16 cellular contexts compared by ENCODE assay signal in the genomic region with DNA sequence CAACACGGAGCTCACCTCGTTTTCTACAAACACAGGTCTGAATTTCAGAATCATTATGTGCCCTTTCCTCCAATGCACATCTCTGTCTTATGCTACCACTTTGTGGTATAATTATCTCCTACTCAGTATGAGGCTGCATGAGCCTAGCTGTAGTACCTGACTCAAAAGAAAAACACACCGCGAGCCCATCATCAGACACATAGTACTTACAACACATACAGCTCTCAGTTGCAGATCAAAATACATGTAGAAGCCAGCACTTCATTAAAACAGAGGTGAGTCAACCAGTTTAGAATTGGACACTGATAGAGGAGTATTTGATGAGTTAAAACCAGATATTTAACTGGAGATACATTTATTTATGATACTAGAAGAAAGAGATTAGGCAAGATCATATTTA. TPM values are rescaled to one million over a fixed set of nuclear protein-coding genes. Genes with fewer than 3 reads are reported as not detected.
DNase-seq lines count a peak whose midpoint lies in the region; ATAC-seq and TF ChIP-seq lines count a peak whose summit lies in the region.
"Had no signal": no experiment of that assay in that cellular context is flagged by ENCODE, and none has a peak within 500 bp of the region (broad histone marks: within the 10 kb centered on the region; RNA-seq: fewer than 3 reads in every experiment).

No MANE protein-coding gene starts in this region.

- no peak for DNase-seq in activated naive CD8-positive, alpha-beta T cell treated with anti-CD3 and anti-CD28 coated beads, Interleukin-2, amount 50 U/mL, for 24 hours
- DNase-seq in NCI-H748 (lab: John Stamatoyannopoulos, UW; ENCODE audit: unreplicated experiment) (peak; percentile 34), chondrocyte (ENCODE audit: low spot score) (no peak), type B pancreatic cell (ENCODE audit: extremely low spot score, unreplicated experiment) (no peak)
- DNase-seq in activated CD8-positive, alpha-beta memory T cell treated with anti-CD3 and anti-CD28 coated beads, Interleukin-2, amount 10 ng/mL, durations not matched to agents 7 days and 5 days, result no peak
- DNase-seq: activated naive CD8-positive, alpha-beta T cell treated with anti-CD3 and anti-CD28 coated beads for 36 hours; DMS 273 treated with DMSO at 0.1 percent for 48 hours; HCEC 1CT; NCI-H2029; NCI-H774; nucleus accumbens; SK-N-SH; stimulated activated CD4-positive, alpha-beta T cell treated with anti-CD3 and anti-CD28 coated beads, Interleukin-2, amount 100 ng/mL, for 24 hours had no signal

- no peak for TF ChIP-seq CTCF in chondrocyte (IDR thresholded peaks at IDR 0.05)
- no peak for TF ChIP-seq CTCF in type B pancreatic cell (conservative IDR thresholded peaks at IDR 0.05)

- peak overlapping the region; percentile 44 for H3K4me3 Mint-ChIP-seq in activated naive CD8-positive, alpha-beta T cell
- no peak overlapping the region for H3K4me3 Mint-ChIP-seq in activated naive CD8-positive, alpha-beta T cell treated with anti-CD3 and anti-CD28 coated beads, Interleukin-2, amount 50 U/mL, for 24 hours
- H3K4me3 Mint-ChIP-seq in chondrocyte (ENCODE audit: unreplicated experiment), result no peak overlapping the region
- peak overlapping the region; percentile 86 for H3K4me3 Mint-ChIP-seq in type B pancreatic cell
- no peak overlapping the region for H3K4me3 Mint-ChIP-seq in activated CD8-positive, alpha-beta memory T cell treated with anti-CD3 and anti-CD28 coated beads, Interleukin-2, amount 10 ng/mL, durations not matched to agents 7 days and 5 days

- H3K27me3 Mint-ChIP-seq in activated naive CD8-positive, alpha-beta T cell, result peaks cover 17% of the 10 kb centered on the region
- peaks cover 22% of the 10 kb centered on the region for H3K27me3 Mint-ChIP-seq in activated naive CD8-positive, alpha-beta T cell treated with anti-CD3 and anti-CD28 coated beads, Interleukin-2, amount 50 U/mL, for 24 hours
- H3K27me3 Mint-ChIP-seq in chondrocyte (ENCODE audit: low read depth), result no peaks in the 10 kb centered on the region
- peaks cover 10% of the 10 kb centered on the region for H3K27me3 Mint-ChIP-seq in type B pancreatic cell
- peaks cover 45% of the 10 kb centered on the region for H3K27me3 Mint-ChIP-seq in activated CD8-positive, alpha-beta memory T cell treated with anti-CD3 and anti-CD28 coated beads, Interleukin-2, amount 10 ng/mL, durations not matched to agents 7 days and 5 days

- H3K36me3 Mint-ChIP-seq in activated naive CD8-positive, alpha-beta T cell, result no peaks in the 10 kb centered on the region
- H3K36me3 Mint-ChIP-seq in activated naive CD8-positive, alpha-beta T cell treated with anti-CD3 and anti-CD28 coated beads, Interleukin-2, amount 50 U/mL, for 24 hours (ENCODE audit: low read depth), result no peaks in the 10 kb centered on the region
- H3K36me3 Mint-ChIP-seq in chondrocyte (ENCODE audit: low read depth) (no peaks in the 10 kb centered on the region), type B pancreatic cell (no peaks in the 10 kb centered on the region)
- no peaks in the 10 kb centered on the region for H3K36me3 Mint-ChIP-seq in activated CD8-positive, alpha-beta memory T cell treated with anti-CD3 and anti-CD28 coated beads, Interleukin-2, amount 10 ng/mL, durations not matched to agents 7 days and 5 days
- H3K36me3 Mint-ChIP-seq: activated naive CD8-positive, alpha-beta T cell treated with anti-CD3 and anti-CD28 coated beads for 36 hours had no signal

- no peak overlapping the region for H3K27ac Mint-ChIP-seq in activated naive CD8-positive, alpha-beta T cell
- no peak overlapping the region for H3K27ac Mint-ChIP-seq in activated naive CD8-positive, alpha-beta T cell treated with anti-CD3 and anti-CD28 coated beads, Interleukin-2, amount 50 U/mL, for 24 hours
- H3K27ac Mint-ChIP-seq in chondrocyte (ENCODE audit: unreplicated experiment) (peak overlapping the region; percentile 68), type B pancreatic cell (peak overlapping the region; percentile 9)
- H3K27ac Mint-ChIP-seq in activated CD8-positive, alpha-beta memory T cell treated with anti-CD3 and anti-CD28 coated beads, Interleukin-2, amount 10 ng/mL, durations not matched to agents 7 days and 5 days, result no peak overlapping the region
- H3K27ac Mint-ChIP-seq: activated naive CD8-positive, alpha-beta T cell treated with anti-CD3 and anti-CD28 coated beads for 36 hours had no signal

- H3K4me1 Mint-ChIP-seq in activated naive CD8-positive, alpha-beta T cell (ENCODE audit: low read depth), result peaks cover 7% of the 10 kb centered on the region
- peaks cover 11% of the 10 kb centered on the region for H3K4me1 Mint-ChIP-seq in activated naive CD8-positive, alpha-beta T cell treated with anti-CD3 and anti-CD28 coated beads, Interleukin-2, amount 50 U/mL, for 24 hours
- H3K4me1 Mint-ChIP-seq in chondrocyte (ENCODE audit: low read depth) (peaks cover 28% of the 10 kb centered on the region), type B pancreatic cell (ENCODE audit: unreplicated experiment) (peaks cover 14% of the 10 kb centered on the region)
- H3K4me1 Mint-ChIP-seq in activated CD8-positive, alpha-beta memory T cell treated with anti-CD3 and anti-CD28 coated beads, Interleukin-2, amount 10 ng/mL, durations not matched to agents 7 days and 5 days, result peaks cover 18% of the 10 kb centered on the region

- CTCF ChIA-PET in activated CD8-positive, alpha-beta memory T cell treated with anti-CD3 and anti-CD28 coated beads, Interleukin-2, amount 10 ng/mL, durations not matched to agents 7 days and 5 days (lab: Charles Lee), result interaction anchor here (0.9 kb wide), 1 partner anchor 25 kb away, joined by 3 read pairs; no protein-coding TSS in a partner anchor

- no peak for ATAC-seq in activated naive CD8-positive, alpha-beta T cell treated with anti-CD3 and anti-CD28 coated beads, Interleukin-2, amount 50 U/mL, for 24 hours
- ATAC-seq in activated CD8-positive, alpha-beta memory T cell treated with anti-CD3 and anti-CD28 coated beads, Interleukin-2, amount 10 ng/mL, durations not matched to agents 7 days and 5 days, result no peak
- ATAC-seq in HG02642 (IDR thresholded peaks at IDR 0.05; ENCODE audit: poor library complexity, unreplicated experiment), result no peak
- ATAC-seq: sciatic nerve had no signal

- no peaks in the 10 kb centered on the region for H3K9me3 Mint-ChIP-seq in activated naive CD8-positive, alpha-beta T cell (ENCODE audit: low read depth)
- H3K9me3 Mint-ChIP-seq in activated naive CD8-positive, alpha-beta T cell treated with anti-CD3 and anti-CD28 coated beads, Interleukin-2, amount 50 U/mL, for 24 hours, result no peaks in the 10 kb centered on the region
- no peaks in the 10 kb centered on the region for H3K9me3 Mint-ChIP-seq in chondrocyte (ENCODE audit: low read depth)
- no peaks in the 10 kb centered on the region for H3K9me3 Mint-ChIP-seq in type B pancreatic cell
- no peaks in the 10 kb centered on the region for H3K9me3 Mint-ChIP-seq in activated CD8-positive, alpha-beta memory T cell treated with anti-CD3 and anti-CD28 coated beads, Interleukin-2, amount 10 ng/mL, durations not matched to agents 7 days and 5 days (ENCODE audit: low read depth)
- H3K9me3 Mint-ChIP-seq: activated naive CD8-positive, alpha-beta T cell treated with anti-CD3 and anti-CD28 coated beads for 36 hours had no signal

RNA-seq across cellular contexts. Expression of gene RTKN2, which starts 1.4 kb away (rescaled TPM):
- total RNA-seq in chondrocyte (3.4 to 4.0 TPM (median 3.9 TPM) in 3 replicates), type B pancreatic cell (ENCODE audit: low replicate concordance) (3.2 and 10.0 TPM in 2 replicates)
- total RNA-seq in activated CD8-positive, alpha-beta memory T cell treated with anti-CD3 and anti-CD28 coated beads, Interleukin-2, amount 10 ng/mL, durations not matched to agents 7 days and 5 days, result 1 to 10 TPM; 2.9 to 3.8 TPM

Comparison
In these comparisons a context has a peak if more than half of its experiments do, and no peak if none do; other contexts are left out.
1. H3K4me3 Mint-ChIP-seq: peak in activated naive CD8-positive, alpha-beta T cell (single experiment) and type B pancreatic cell (single experiment); none in activated naive CD8-positive, alpha-beta T cell treated with anti-CD3 and anti-CD28 coated beads, Interleukin-2, amount 50 U/mL, for 24 hours (single experiment), chondrocyte (single experiment) and activated CD8-positive, alpha-beta memory T cell treated with anti-CD3 and anti-CD28 coated beads, Interleukin-2, amount 10 ng/mL, durations not matched to agents 7 days and 5 days (single experiment).
2. H3K27ac Mint-ChIP-seq: peak in chondrocyte (single experiment) and type B pancreatic cell (single experiment); none in activated naive CD8-positive, alpha-beta T cell (single experiment), activated naive CD8-positive, alpha-beta T cell treated with anti-CD3 and anti-CD28 coated beads, Interleukin-2, amount 50 U/mL, for 24 hours (single experiment) and activated CD8-positive, alpha-beta memory T cell treated with anti-CD3 and anti-CD28 coated beads, Interleukin-2, amount 10 ng/mL, durations not matched to agents 7 days and 5 days (single experiment).